12 cellular contexts compared by ENCODE assay signal in genomic region chrX:23953908-23954269, GRCh38. TPM values are rescaled to one million over a fixed set of nuclear protein-coding genes. Genes with fewer than 3 reads are reported as not detected.
DNase-seq lines count a peak whose midpoint lies in the region; ATAC-seq and TF ChIP-seq lines count a peak whose summit lies in the region.
"Had no signal": no experiment of that assay in that cellular context is flagged by ENCODE, and none has a peak within 500 bp of the region (broad histone marks: within the 10 kb centered on the region; RNA-seq: fewer than 3 reads in every experiment).

No MANE protein-coding gene starts in this region.

- H3K27me3 ChIP-seq in OCI-LY1 (ENCODE audit: insufficient read depth, low read length), result no peaks in the 10 kb centered on the region

- intact Hi-C loops in posterior vena cava (cut with DNase I), result no loop called here

- ATAC-seq in central memory CD8-positive, alpha-beta T cell (replicated peaks; ENCODE audit: extremely low read depth, poor library complexity, severe bottlenecking), result peak; percentile 11

- H3K9ac ChIP-seq in OCI-LY1 (ENCODE audit: low read length), result peak overlapping the region; percentile 45

- no peaks in the 10 kb centered on the region for H3K9me2 ChIP-seq in OCI-LY1 (ENCODE audit: low read depth, low read length)

- no peaks in the 10 kb centered on the region for H3K9me3 ChIP-seq in OCI-LY1 (ENCODE audit: low read length)

- peak overlapping the region; percentile 94 for H3K27ac Mint-ChIP-seq in activated naive CD4-positive, alpha-beta T cell treated with anti-CD3 and anti-CD28 coated beads, Interleukin-2, amount 50 U/mL, for 24 hours
- peak overlapping the region; percentile 83 for H3K27ac Mint-ChIP-seq in central memory CD8-positive, alpha-beta T cell (ENCODE audit: low read depth)
- H3K27ac Mint-ChIP-seq in endothelial cell (ENCODE audit: unreplicated experiment), result no peak overlapping the region

- H3K27me3 Mint-ChIP-seq in activated naive CD4-positive, alpha-beta T cell treated with anti-CD3 and anti-CD28 coated beads, Interleukin-2, amount 50 U/mL, for 24 hours, result no peaks in the 10 kb centered on the region
- no peaks in the 10 kb centered on the region for H3K27me3 Mint-ChIP-seq in central memory CD8-positive, alpha-beta T cell
- H3K27me3 Mint-ChIP-seq in endothelial cell (ENCODE audit: unreplicated experiment), result no peaks in the 10 kb centered on the region

- no peaks in the 10 kb centered on the region for H3K36me3 ChIP-seq in OCI-LY1 (ENCODE audit: insufficient read depth, low read length)

- no peak overlapping the region for H3K27ac ChIP-seq in OCI-LY1 (ENCODE audit: low read depth, low read length, poor library complexity, severe bottlenecking)
- H3K27ac ChIP-seq: PC-9 had no signal

- H3K4me1 ChIP-seq in OCI-LY1 (ENCODE audit: insufficient read depth, low read length, severe bottlenecking), result peaks cover 16% of the 10 kb centered on the region

- no peak for DNase-seq in activated naive CD4-positive, alpha-beta T cell treated with anti-CD3 and anti-CD28 coated beads, Interleukin-2, amount 50 U/mL, for 16 hours
- DNase-seq in central memory CD8-positive, alpha-beta T cell (ENCODE audit: low spot score in 2 of 2), result no peak
- DNase-seq in amniotic stem cell (lab: John Stamatoyannopoulos, UW), result no peak
- no peak for DNase-seq in endothelial cell (ENCODE audit: low spot score)
- no peak for DNase-seq in posterior vena cava (ENCODE audit: low spot score)
- DNase-seq in SW480 (ENCODE audit: low spot score), result no peak
- DNase-seq: aorta, NCI-H2029 treated with DMSO at 0.1 percent for 48 hours, PC-9 had no signal

- H3K36me3 Mint-ChIP-seq in activated naive CD4-positive, alpha-beta T cell treated with anti-CD3 and anti-CD28 coated beads, Interleukin-2, amount 50 U/mL, for 24 hours, result no peaks in the 10 kb centered on the region
- peaks cover 3% of the 10 kb centered on the region for H3K36me3 Mint-ChIP-seq in central memory CD8-positive, alpha-beta T cell (ENCODE audit: insufficient read depth)
- H3K36me3 Mint-ChIP-seq in endothelial cell (ENCODE audit: low read depth, unreplicated experiment), result no peaks in the 10 kb centered on the region

- H3K4me1 Mint-ChIP-seq in activated naive CD4-positive, alpha-beta T cell treated with anti-CD3 and anti-CD28 coated beads, Interleukin-2, amount 50 U/mL, for 24 hours, result peaks cover 38% of the 10 kb centered on the region
- H3K4me1 Mint-ChIP-seq in central memory CD8-positive, alpha-beta T cell, result peaks cover 6% of the 10 kb centered on the region
- no peaks in the 10 kb centered on the region for H3K4me1 Mint-ChIP-seq in endothelial cell (ENCODE audit: unreplicated experiment)

- no peaks in the 10 kb centered on the region for H3F3A ChIP-seq in OCI-LY1 (ENCODE audit: insufficient read depth, low read length)

- H3K79me2 ChIP-seq in OCI-LY1 (ENCODE audit: insufficient read depth, low read length), result no peaks in the 10 kb centered on the region

- H3K9me3 Mint-ChIP-seq in activated naive CD4-positive, alpha-beta T cell treated with anti-CD3 and anti-CD28 coated beads, Interleukin-2, amount 50 U/mL, for 24 hours, result no peaks in the 10 kb centered on the region
- H3K9me3 Mint-ChIP-seq in central memory CD8-positive, alpha-beta T cell, result no peaks in the 10 kb centered on the region
- no peaks in the 10 kb centered on the region for H3K9me3 Mint-ChIP-seq in endothelial cell (ENCODE audit: unreplicated experiment)

- TF ChIP-seq CTCF in OCI-LY1 (IDR thresholded peaks at IDR 0.05; ENCODE audit: low read length) (no peak), endothelial cell (IDR thresholded peaks at IDR 0.05; ENCODE audit: unreplicated experiment) (no peak)

- peak overlapping the region; percentile 50 for H3K4me3 ChIP-seq in OCI-LY1 (ENCODE audit: low read depth, low read length, poor library complexity, severe bottlenecking)
- H3K4me3 ChIP-seq: PC-9 had no signal

- no peaks in the 10 kb centered on the region for H4K20me1 ChIP-seq in OCI-LY1 (ENCODE audit: insufficient read depth, low read length)

- peak overlapping the region; percentile 82 for H3K4me3 Mint-ChIP-seq in activated naive CD4-positive, alpha-beta T cell treated with anti-CD3 and anti-CD28 coated beads, Interleukin-2, amount 50 U/mL, for 24 hours
- H3K4me3 Mint-ChIP-seq in central memory CD8-positive, alpha-beta T cell, result peak overlapping the region; percentile 80
- no peak overlapping the region for H3K4me3 Mint-ChIP-seq in endothelial cell (ENCODE audit: unreplicated experiment)

- H2AFZ ChIP-seq in OCI-LY1 (ENCODE audit: low read length), result peak overlapping the region; percentile 96; the same call in 1 of the 2 replicates

- peak overlapping the region; percentile 76 for H3K4me2 ChIP-seq in OCI-LY1 (ENCODE audit: low read length)
- H3K4me2 ChIP-seq: PC-9 had no signal

RNA-seq across cellular contexts. Expression of gene CXorf58, which starts 46.1 kb away (rescaled TPM):
- not detected for total RNA-seq in endothelial cell (ENCODE audit: unreplicated experiment)
- total RNA-seq in posterior vena cava, result under 1 TPM in 1 of 2 donors, not detected in 1; 0.24 TPM
- total RNA-seq: aorta, skeletal muscle tissue had no signal

RNA-seq across cellular contexts. Expression of gene APOO, which starts 46.2 kb away (rescaled TPM):
- total RNA-seq in endothelial cell (ENCODE audit: unreplicated experiment), result 18.3 TPM
- 10 to 100 TPM; 13.7 to 13.9 TPM for total RNA-seq in posterior vena cava
